ENCODE assay signal across 17 cellular contexts in genomic region chr2:154995332-154995731, GRCh38.
"Had no signal": no experiment of that assay in that cellular context is flagged by ENCODE, and none has a peak within 500 bp of the region (broad histone marks: within the 10 kb centered on the region; RNA-seq: fewer than 3 reads in every experiment).

No MANE protein-coding gene starts in this region.

- H3K4me1 ChIP-seq: foreskin keratinocyte, left lung, transverse colon, uterus had no signal

- H3K27ac ChIP-seq: foreskin keratinocyte, left lung, neutrophil, transverse colon, uterus had no signal

- H3K4me3 ChIP-seq: left lung, transverse colon, uterus had no signal

- H3K36me3 ChIP-seq: left lung, neutrophil, transverse colon, uterus had no signal

- H3K27me3 ChIP-seq: foreskin keratinocyte, left lung, neutrophil, transverse colon, uterus had no signal

- ATAC-seq: activated CD8-positive, alpha-beta memory T cell treated with anti-CD3 and anti-CD28 coated beads, Interleukin-2, amount 10 ng/mL, durations not matched to agents 7 days and 5 days; foreskin keratinocyte; left lung; natural killer cell treated with Interleukin-12 subunit alpha and Interleukin-12 subunit beta and Interleukin-15 and Interleukin-18, amount 100 ng/mL, for 72 hours; stimulated activated naive CD8-positive, alpha-beta T cell treated with anti-CD3 and anti-CD28 coated beads, Interleukin-15, Interleukin-2, amounts not matched to agents 100 U/mL and 50 U/mL, for 24 hours had no signal

- DNase-seq: activated B cell treated with CpG ODN at 0.5 μM for 24 hours; activated CD4-positive, alpha-beta memory T cell treated with anti-CD3 and anti-CD28 coated beads, Interleukin-2, amount 10 ng/mL, durations not matched to agents 7 days and 5 days; activated CD4-positive, alpha-beta T cell treated with anti-CD3 and anti-CD28 coated beads for 4 hours; activated CD8-positive, alpha-beta memory T cell treated with anti-CD3 and anti-CD28 coated beads, Interleukin-2, amount 10 ng/mL, durations not matched to agents 7 days and 5 days; effector CD8-positive, alpha-beta T cell; foreskin keratinocyte; glutamatergic neuron; kidney; left lung; stimulated activated CD4-positive, alpha-beta T cell treated with anti-CD3 and anti-CD28 coated beads, Interleukin-1b, Interleukin-23, amount 100 ng/mL, for 48 hours; stimulated activated CD8-positive, alpha-beta memory T cell treated with anti-CD3 and anti-CD28 coated beads, Interleukin-4, amount 100 ng/mL, for 48 hours; stimulated activated naive CD8-positive, alpha-beta T cell treated with anti-CD3 and anti-CD28 coated beads, Interleukin-15, Interleukin-2, amounts not matched to agents 100 U/mL and 50 U/mL, for 24 hours; substantia nigra; transverse colon; uterus had no signal

- H3K9me3 ChIP-seq: left lung, neutrophil, transverse colon, uterus had no signal
